ENCODE assay signal across 19 cellular contexts in the genomic region with DNA sequence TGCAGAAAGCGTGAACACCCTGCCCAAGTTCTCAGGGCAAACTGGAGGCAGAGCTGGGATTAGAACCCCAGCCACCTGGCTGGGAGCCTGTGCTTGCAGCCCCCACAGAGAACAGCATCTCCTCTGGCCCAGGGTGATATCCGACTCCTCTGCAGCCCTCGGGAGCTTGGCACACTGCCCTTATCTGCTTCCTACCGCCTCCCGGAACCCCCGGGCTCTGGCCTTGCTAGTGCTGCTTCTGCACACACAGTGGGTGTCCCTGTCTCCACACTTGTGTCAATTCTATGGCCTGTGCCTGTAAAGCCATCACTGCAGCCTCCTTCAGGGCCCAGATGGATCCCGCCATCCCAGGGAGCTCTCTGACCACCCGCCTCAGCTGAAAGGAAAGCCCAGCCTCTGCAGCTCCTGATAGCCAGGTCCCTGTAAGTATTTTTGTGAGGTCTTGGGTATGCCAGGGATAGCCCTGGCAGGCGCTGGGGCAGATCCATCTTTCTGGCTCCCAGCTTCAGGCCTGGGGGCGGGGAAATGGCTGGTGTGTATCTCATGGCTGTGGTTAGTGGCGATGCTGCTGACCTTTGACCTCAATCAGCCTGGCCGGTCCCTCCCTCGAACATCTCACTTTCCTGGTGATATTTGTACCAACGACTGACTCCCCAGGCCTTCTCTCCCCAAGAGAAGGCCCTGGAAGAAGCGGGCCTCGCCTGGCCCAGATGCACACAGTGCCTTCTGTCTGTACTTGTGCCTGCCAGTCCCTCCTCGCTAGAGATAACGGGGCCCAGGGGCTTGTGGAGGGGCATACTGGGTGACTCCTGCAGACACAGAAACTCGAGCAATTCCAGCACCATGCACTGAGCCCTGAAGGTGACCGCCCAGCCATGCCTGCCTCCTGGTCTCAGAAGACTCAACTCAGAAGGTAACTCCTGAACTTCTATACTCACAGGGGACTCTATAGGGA.
DNase-seq lines count a peak whose midpoint lies in the region; ATAC-seq and TF ChIP-seq lines count a peak whose summit lies in the region.
"Had no signal": no experiment of that assay in that cellular context is flagged by ENCODE, and none has a peak within 500 bp of the region (broad histone marks: within the 10 kb centered on the region; RNA-seq: fewer than 3 reads in every experiment).

No MANE protein-coding gene starts in this region.

- ATAC-seq in GM18858 (IDR thresholded peaks at IDR 0.05; ENCODE audit: unreplicated experiment), result no peak
- ATAC-seq: activated CD4-positive, CD25-positive, alpha-beta regulatory T cell treated with anti-CD3 and anti-CD28 coated beads, Interleukin-2, amount 50 U/mL, for 24 hours; body of pancreas; heart left ventricle; stimulated activated memory B cell treated with anti-CD40 and anti-IgM and Interleukin-4, amounts not matched to agents 10 μg/mL and 1 μg/mL and 100 μg/mL, for 72 hours had no signal

- CTCF ChIA-PET in HEK293T (lab: Yijun Ruan, JAX), result no interaction called here

- POLR2A ChIA-PET in HEK293T (lab: Yijun Ruan, JAX), result no interaction called here

- DNase-seq in NCI-H2081 (lab: John Stamatoyannopoulos, UW), result peak; percentile 57 to 78
- DNase-seq in NCI-H2081 treated with DMSO at 0.1 percent for 48 hours (lab: John Stamatoyannopoulos, UW), result no peak
- peak; percentile 47 for DNase-seq in NCI-H345 treated with DMSO at 0.1 percent for 48 hours (lab: John Stamatoyannopoulos, UW; ENCODE audit: unreplicated experiment)
- peak; percentile 52 for DNase-seq in choroid plexus epithelial cell (ENCODE audit: low read depth)
- DNase-seq in smooth muscle cell of the brain vasculature (ENCODE audit: low read depth, low spot score), result peak; percentile 39
- DNase-seq in HEK293T (ENCODE audit: extremely low spot score), result no peak
- no peak for DNase-seq in D341Med (ENCODE audit: low spot score)
- DNase-seq: body of pancreas; CD4-positive, alpha-beta memory T cell; heart left ventricle; HFFc6; islet precursor cell; MV-4-11; nucleus accumbens; transverse colon had no signal

- H3K4me3 ChIP-seq in choroid plexus epithelial cell (ENCODE audit: low read depth, low read length), result no peak overlapping the region
- H3K4me3 ChIP-seq: body of pancreas, dorsolateral prefrontal cortex, heart left ventricle, transverse colon had no signal

- TF ChIP-seq CTCF in choroid plexus epithelial cell (conservative IDR thresholded peaks at IDR 0.05; ENCODE audit: low read depth, low read length), result no peak

TF ChIP-seq in HEK293T, 16 proteins besides CTCF, POLR2A, EP300 and RAD21:
- TF ChIP-seq LEF1 (IDR thresholded peaks at IDR 0.05; ENCODE audit: borderline replicate concordance) (no peak), FOXK2 (IDR thresholded peaks at IDR 0.05) (no peak), TARDBP (IDR thresholded peaks at IDR 0.05) (no peak), HDGF (IDR thresholded peaks at IDR 0.05; ENCODE audit: borderline replicate concordance) (no peak)

Comparison
In these comparisons a context has a peak if more than half of its experiments do, and no peak if none do; other contexts are left out.
1. DNase-seq: peak in NCI-H2081 (2 of 2), NCI-H345 treated with DMSO at 0.1 percent for 48 hours (single experiment), choroid plexus epithelial cell (single experiment) and smooth muscle cell of the brain vasculature (single experiment); none in NCI-H2081 treated with DMSO at 0.1 percent for 48 hours (single experiment), HEK293T (single experiment) and D341Med (single experiment).